16 cellular contexts compared by ENCODE assay signal in the genomic region with DNA sequence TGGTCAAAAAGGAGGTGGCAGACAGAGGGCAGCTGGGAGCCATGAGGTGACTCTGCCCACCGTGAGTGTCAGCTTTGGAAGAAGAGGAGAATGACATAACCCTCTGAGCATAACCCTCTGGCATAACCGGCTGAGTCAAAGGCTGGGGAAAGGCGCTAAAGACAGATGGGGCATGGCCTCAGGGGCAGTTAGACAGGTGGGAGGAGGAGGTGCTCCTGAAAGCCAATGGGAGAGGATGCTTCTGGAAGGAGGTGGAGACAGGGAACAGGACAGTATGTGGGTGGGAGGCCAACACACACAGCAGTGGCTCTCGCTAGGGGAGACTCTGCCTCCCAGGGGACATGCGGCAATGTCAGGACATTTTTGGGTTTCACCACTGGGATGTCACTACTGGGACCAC. TPM values are rescaled to one million over a fixed set of nuclear protein-coding genes. Genes with fewer than 3 reads are reported as not detected.
DNase-seq lines count a peak whose midpoint lies in the region; ATAC-seq, FAIRE-seq and TF ChIP-seq lines count a peak whose summit lies in the region.
"Had no signal": no experiment of that assay in that cellular context is flagged by ENCODE, and none has a peak within 500 bp of the region (broad histone marks: within the 10 kb centered on the region; RNA-seq: fewer than 3 reads in every experiment).

No MANE protein-coding gene starts in this region.

- intact Hi-C loops in CD8-positive, alpha-beta T cell (cut with DNase I, micrococcal nuclease): no loop called here
- intact Hi-C loops in kidney (cut with DNase I): no loop called here

- H3K4me1 ChIP-seq in HEK293 (ENCODE audit: control insufficient read depth, insufficient read depth, low read length) (no peaks in the 10 kb centered on the region; the same call in 1 of the 2 replicates), SJCRH30 (peaks cover 5% of the 10 kb centered on the region; the same call in 1 of the 2 replicates), kidney (ENCODE audit: control insufficient read depth in 1 of 2, insufficient read depth in 1 of 2, low read depth in 1 of 2, low read length in 2 of 2) (peaks cover 14 to 45% of the 10 kb centered on the region in 2 donors)
- H3K4me1 ChIP-seq in CD8-positive, alpha-beta T cell (ENCODE audit: insufficient read depth, low read length): no peaks in the 10 kb centered on the region

- H3K9me3 Mint-ChIP-seq in glutamatergic neuron (ENCODE audit: unreplicated experiment): peaks cover 13% of the 10 kb centered on the region
- H3K9me3 Mint-ChIP-seq in stimulated activated naive B cell treated with anti-CD40 and anti-IgM and Interleukin-4, amounts not matched to agents 10 μg/mL and 1 μg/mL and 100 μg/mL, for 72 hours: no peaks in the 10 kb centered on the region
- no peaks in the 10 kb centered on the region for H3K9me3 Mint-ChIP-seq in CD8-positive, alpha-beta T cell

- no peak for ATAC-seq in stimulated activated naive B cell treated with anti-CD40 and anti-IgM and Interleukin-4, amounts not matched to agents 10 μg/mL and 1 μg/mL and 100 μg/mL, for 72 hours (replicated peaks)
- ATAC-seq in CD8-positive, alpha-beta T cell: no peak
- no peak for ATAC-seq in HG02981 (IDR thresholded peaks at IDR 0.05; ENCODE audit: unreplicated experiment)
- ATAC-seq: activated CD8-positive, alpha-beta T cell treated with anti-CD3 and anti-CD28 coated beads, Interleukin-2, amount 10 ng/mL, durations not matched to agents 7 days and 5 days had no signal

- H3K36me3 ChIP-seq in HEK293 (ENCODE audit: control insufficient read depth in 2 of 2, insufficient read depth in 1 of 2, low read length in 2 of 2): peaks cover 26 to 96% of the 10 kb centered on the region in 2 experiments
- peaks cover 55% of the 10 kb centered on the region for H3K36me3 ChIP-seq in SJCRH30
- peaks cover 40% of the 10 kb centered on the region for H3K36me3 ChIP-seq in CD8-positive, alpha-beta T cell (ENCODE audit: insufficient read depth, low read length)
- peaks cover 22 to 57% of the 10 kb centered on the region in 2 donors for H3K36me3 ChIP-seq in kidney (ENCODE audit: control insufficient read depth in 1 of 2, insufficient read depth in 2 of 2, low read length in 2 of 2)

- peak overlapping the region; percentile 62 for H3K27ac Mint-ChIP-seq in glutamatergic neuron (ENCODE audit: unreplicated experiment)
- peak overlapping the region; percentile 79 for H3K27ac Mint-ChIP-seq in stimulated activated naive B cell treated with anti-CD40 and anti-IgM and Interleukin-4, amounts not matched to agents 10 μg/mL and 1 μg/mL and 100 μg/mL, for 72 hours
- no peak overlapping the region for H3K27ac Mint-ChIP-seq in CD8-positive, alpha-beta T cell
- H3K27ac Mint-ChIP-seq: activated CD8-positive, alpha-beta T cell treated with anti-CD3 and anti-CD28 coated beads, Interleukin-2, amount 10 ng/mL, durations not matched to agents 7 days and 5 days had no signal

- DNase-seq in SJCRH30: peak; percentile 13 to 26
- no peak for DNase-seq in glutamatergic neuron
- DNase-seq in stimulated activated naive B cell treated with anti-CD40 and anti-IgM and Interleukin-4, amounts not matched to agents 10 μg/mL and 1 μg/mL and 100 μg/mL, for 72 hours: no peak
- no peak for DNase-seq in CD8-positive, alpha-beta T cell
- no peak for DNase-seq in kidney
- DNase-seq: activated CD8-positive, alpha-beta T cell treated with anti-CD3 and anti-CD28 coated beads, Interleukin-2, amount 10 ng/mL, durations not matched to agents 7 days and 5 days; activated gamma-delta T cell treated with Interleukin-2 at 50 U/mL for 16 hours; brain microvascular endothelial cell; effector memory CD4-positive, alpha-beta T cell; GDM1; islet precursor cell; KG1; NCI-H187; NCI-H774 had no signal

- H3K27me3 Mint-ChIP-seq in glutamatergic neuron (ENCODE audit: unreplicated experiment): peaks cover 4% of the 10 kb centered on the region
- no peaks in the 10 kb centered on the region for H3K27me3 Mint-ChIP-seq in stimulated activated naive B cell treated with anti-CD40 and anti-IgM and Interleukin-4, amounts not matched to agents 10 μg/mL and 1 μg/mL and 100 μg/mL, for 72 hours
- no peaks in the 10 kb centered on the region for H3K27me3 Mint-ChIP-seq in CD8-positive, alpha-beta T cell (ENCODE audit: low read depth)

- no peaks in the 10 kb centered on the region for H3K27me3 ChIP-seq in SJCRH30
- no peaks in the 10 kb centered on the region for H3K27me3 ChIP-seq in CD8-positive, alpha-beta T cell (ENCODE audit: insufficient read depth, low read length)
- H3K27me3 ChIP-seq: brain microvascular endothelial cell had no signal

- H3K9ac ChIP-seq in kidney (ENCODE audit: low read length in 2 of 2): no peak overlapping the region

- no peak for FAIRE-seq in kidney (lab: Jason Lieb, UNC)

- POLR2A ChIA-PET in HEK293 (lab: Yijun Ruan, JAX): no interaction called here
- POLR2A ChIA-PET in CD8-positive, alpha-beta T cell (lab: Charles Lee): no interaction called here

- H3K4me3 Mint-ChIP-seq in glutamatergic neuron (ENCODE audit: unreplicated experiment): peak overlapping the region; percentile 57
- no peak overlapping the region for H3K4me3 Mint-ChIP-seq in stimulated activated naive B cell treated with anti-CD40 and anti-IgM and Interleukin-4, amounts not matched to agents 10 μg/mL and 1 μg/mL and 100 μg/mL, for 72 hours
- no peak overlapping the region for H3K4me3 Mint-ChIP-seq in CD8-positive, alpha-beta T cell
- H3K4me3 Mint-ChIP-seq: activated CD8-positive, alpha-beta T cell treated with anti-CD3 and anti-CD28 coated beads, Interleukin-2, amount 10 ng/mL, durations not matched to agents 7 days and 5 days had no signal

- H3K4me1 Mint-ChIP-seq in glutamatergic neuron (ENCODE audit: low read depth, unreplicated experiment): peaks cover 38% of the 10 kb centered on the region
- H3K4me1 Mint-ChIP-seq in stimulated activated naive B cell treated with anti-CD40 and anti-IgM and Interleukin-4, amounts not matched to agents 10 μg/mL and 1 μg/mL and 100 μg/mL, for 72 hours: peaks cover 15 to 25% of the 10 kb centered on the region in 2 donors
- peaks cover 10% of the 10 kb centered on the region for H3K4me1 Mint-ChIP-seq in CD8-positive, alpha-beta T cell (ENCODE audit: low read depth)

- H3K4me3 ChIP-seq in HEK293 (ENCODE audit: low read depth, low read length) (no peak overlapping the region), SJCRH30 (no peak overlapping the region), kidney (ENCODE audit: low read length in 2 of 2) (no peak overlapping the region)
- no peak overlapping the region for H3K4me3 ChIP-seq in CD8-positive, alpha-beta T cell (ENCODE audit: low read depth, low read length)

- TF ChIP-seq CTCF in HEK293 (tag by site-specific recombination; IDR thresholded peaks at IDR 0.05) (no peak), glutamatergic neuron (IDR thresholded peaks at IDR 0.05; ENCODE audit: partially characterized antibody, unreplicated experiment) (no peak), kidney (IDR thresholded peaks at IDR 0.05; ENCODE audit: borderline replicate concordance, extremely low read depth, insufficient read depth) (no peak)
- TF ChIP-seq CTCF in CD8-positive, alpha-beta T cell (IDR thresholded peaks at IDR 0.05): no peak

- CTCF ChIA-PET in HEK293 (lab: Yijun Ruan, JAX): interaction anchor here (1.3 kb wide), 1 partner anchor 14 kb away, joined by 10 read pairs; no protein-coding TSS in a partner anchor
- CTCF ChIA-PET in CD8-positive, alpha-beta T cell (lab: Charles Lee): interaction anchor here (0.6 to 3.1 kb wide), 2 partner anchors 14 to 331 kb away, joined by 3 to 12 read pairs; no protein-coding TSS in a partner anchor

- H3K36me3 Mint-ChIP-seq in glutamatergic neuron (ENCODE audit: unreplicated experiment): peaks cover 14% of the 10 kb centered on the region
- H3K36me3 Mint-ChIP-seq in stimulated activated naive B cell treated with anti-CD40 and anti-IgM and Interleukin-4, amounts not matched to agents 10 μg/mL and 1 μg/mL and 100 μg/mL, for 72 hours: peaks cover 44 to 61% of the 10 kb centered on the region in 2 donors
- H3K36me3 Mint-ChIP-seq in CD8-positive, alpha-beta T cell: peaks cover 76% of the 10 kb centered on the region

- H3K27ac ChIP-seq in HEK293 (ENCODE audit: extremely low read depth, low read depth, low read length) (no peak overlapping the region), SJCRH30 (no peak overlapping the region), kidney (ENCODE audit: low read depth in 2 of 2, low read length in 2 of 2) (peak overlapping the region in 1 of 2 donors; percentile 23)
- H3K27ac ChIP-seq in CD8-positive, alpha-beta T cell (ENCODE audit: low read depth, low read length): no peak overlapping the region
- H3K27ac ChIP-seq: brain microvascular endothelial cell had no signal

- H3K9me3 ChIP-seq in HEK293 (ENCODE audit: control insufficient read depth, insufficient read depth, low read depth, low read length) (no peaks in the 10 kb centered on the region), SJCRH30 (replicated peaks) (no peaks in the 10 kb centered on the region), kidney (ENCODE audit: control insufficient read depth in 1 of 2, low read length in 2 of 2) (no peaks in the 10 kb centered on the region)
- no peaks in the 10 kb centered on the region for H3K9me3 ChIP-seq in CD8-positive, alpha-beta T cell (ENCODE audit: low read length)

RNA-seq across cellular contexts. Expression of a gene that starts 17.1 kb away (rescaled TPM):
- total RNA-seq in SJCRH30 (2014; rRNA removed; shearing (Covaris generic)): 79.4 and 79.6 TPM in 2 replicates
- total RNA-seq in glutamatergic neuron (ENCODE audit: unreplicated experiment): 122 TPM
- 10 to 100 TPM; 19.9 to 23.5 TPM for total RNA-seq in CD8-positive, alpha-beta T cell
- total RNA-seq in kidney: 64.7 TPM
- polyA plus RNA-seq in kidney (ENCODE audit: insufficient read depth, low read depth, low replicate concordance): 34.6 TPM

RNA-seq across cellular contexts. Expression of a gene that starts 44.8 kb away (rescaled TPM):
- total RNA-seq in SJCRH30 (2014; rRNA removed; shearing (Covaris generic)): 49.5 and 55.2 TPM in 2 replicates
- total RNA-seq in glutamatergic neuron (ENCODE audit: unreplicated experiment) (109 TPM), kidney (57.8 TPM)
- total RNA-seq in CD8-positive, alpha-beta T cell: 100 to 1,000 TPM in 1 of 2 experiments, 10 to 100 TPM in 1; 97.7 to 101 TPM
- 46.7 TPM for polyA plus RNA-seq in kidney (ENCODE audit: insufficient read depth, low read depth, low replicate concordance)

Comparison
In these comparisons a context has a peak if more than half of its experiments do, and no peak if none do; other contexts are left out.
1. DNase-seq: peak in SJCRH30 (2 of 2); none in glutamatergic neuron (single experiment), stimulated activated naive B cell treated with anti-CD40 and anti-IgM and Interleukin-4, amounts not matched to agents 10 μg/mL and 1 μg/mL and 100 μg/mL, for 72 hours (single experiment), CD8-positive, alpha-beta T cell (0 of 7) and kidney (single experiment).